Comparison of ENCODE assay signal across 16 cellular contexts in the genomic region with DNA sequence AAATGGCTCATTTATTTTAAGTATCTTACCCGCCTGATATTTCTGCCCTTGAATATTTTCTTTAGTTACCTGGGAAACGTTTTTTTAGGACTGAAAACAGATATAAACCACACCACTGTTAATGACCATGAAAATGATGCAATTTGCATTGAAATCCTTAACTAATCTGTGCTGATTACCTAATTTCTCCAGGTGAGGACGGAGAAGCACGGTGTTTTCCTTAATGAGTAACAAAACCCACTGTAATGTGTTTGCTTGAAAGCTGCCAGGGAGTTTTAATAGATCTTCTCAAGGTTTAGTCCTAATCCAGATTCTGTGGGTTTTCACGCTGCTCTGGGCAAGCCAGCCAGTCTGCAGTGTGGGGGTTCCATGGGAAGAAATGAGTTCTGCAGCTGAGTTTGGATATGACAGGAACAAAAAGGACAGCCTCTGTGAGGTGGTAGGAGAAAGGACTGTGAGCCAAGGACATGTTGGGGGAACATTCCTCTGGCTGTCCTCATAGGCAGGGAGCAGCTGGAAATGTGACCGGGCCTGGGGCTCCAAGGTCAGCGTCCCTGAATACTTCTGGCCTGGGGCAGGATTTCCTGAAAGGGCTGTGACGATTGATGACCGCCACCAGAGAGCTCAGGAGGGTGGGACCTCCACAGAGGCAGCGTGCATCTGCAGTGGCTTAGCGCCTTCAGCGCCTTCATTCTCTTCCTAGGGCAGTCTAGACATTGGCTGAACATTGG. TPM values are rescaled to one million over a fixed set of nuclear protein-coding genes. Genes with fewer than 3 reads are reported as not detected.
DNase-seq lines count a peak whose midpoint lies in the region; ATAC-seq and TF ChIP-seq lines count a peak whose summit lies in the region.
"Had no signal": no experiment of that assay in that cellular context is flagged by ENCODE, and none has a peak within 500 bp of the region (broad histone marks: within the 10 kb centered on the region; RNA-seq: fewer than 3 reads in every experiment).

No MANE protein-coding gene starts in this region.

- no peaks in the 10 kb centered on the region for H3K9me3 ChIP-seq in RWPE2 (ENCODE audit: severe bottlenecking)
- H3K9me3 ChIP-seq: BLaER1, spleen had no signal

- H3K4me3 ChIP-seq in RWPE2 (ENCODE audit: severe bottlenecking) = no peak overlapping the region
- H3K4me3 ChIP-seq: BLaER1, GM23248, lung, spleen had no signal

- no peaks in the 10 kb centered on the region for H3K27me3 ChIP-seq in RWPE2 (ENCODE audit: insufficient read depth, poor library complexity, severe bottlenecking)
- H3K27me3 ChIP-seq: BLaER1 had no signal

- H3K36me3 ChIP-seq in RWPE2 (ENCODE audit: low read depth) = peaks cover 39% of the 10 kb centered on the region
- H3K36me3 ChIP-seq: BLaER1, spleen had no signal

- peaks cover 73% of the 10 kb centered on the region for H3K4me1 ChIP-seq in RWPE2 (ENCODE audit: insufficient read depth, poor library complexity, severe bottlenecking)
- H3K4me1 ChIP-seq: BLaER1 had no signal

- H3K27ac Mint-ChIP-seq in type B pancreatic cell (peak overlapping the region; percentile 32), immature natural killer cell (no peak overlapping the region)
- H3K27ac Mint-ChIP-seq: naive thymus-derived CD8-positive, alpha-beta T cell had no signal

- H3K4me3 Mint-ChIP-seq in type B pancreatic cell = no peak overlapping the region
- no peak overlapping the region for H3K4me3 Mint-ChIP-seq in immature natural killer cell
- H3K4me3 Mint-ChIP-seq: naive thymus-derived CD8-positive, alpha-beta T cell had no signal

- no peak for DNase-seq in RWPE2 (ENCODE audit: low spot score)
- DNase-seq in glomerular visceral epithelial cell (ENCODE audit: extremely low spot score) = peak; percentile 68
- DNase-seq in left kidney (ENCODE audit: low read depth, low spot score) = peak; percentile 73
- DNase-seq in type B pancreatic cell (ENCODE audit: extremely low spot score, unreplicated experiment) = no peak
- no peak for DNase-seq in immature natural killer cell
- DNase-seq: activated gamma-delta T cell; DMS 273 treated with DMSO at 0.1 percent for 48 hours; GM23248; naive thymus-derived CD8-positive, alpha-beta T cell; NCI-H1417 treated with DMSO at 0.1 percent for 48 hours; NCI-H82; spleen had no signal

- TF ChIP-seq CTCF in RWPE2 (IDR thresholded peaks at IDR 0.05; ENCODE audit: poor library complexity, severe bottlenecking) (no peak), type B pancreatic cell (conservative IDR thresholded peaks at IDR 0.05) (no peak)

- ATAC-seq in RWPE2 (ENCODE audit: low read depth) = 0 out of 3 replicates have a peak, but pooled peaks have one; percentile 2
- no peak for ATAC-seq in GM21381 (IDR thresholded peaks at IDR 0.05; ENCODE audit: unreplicated experiment)
- ATAC-seq in GM21528 (IDR thresholded peaks at IDR 0.05; ENCODE audit: low FRiP score, unreplicated experiment) = no peak
- ATAC-seq: naive thymus-derived CD8-positive, alpha-beta T cell had no signal

- peak overlapping the region; percentile 96 for H3K27ac ChIP-seq in RWPE2 (ENCODE audit: poor library complexity, severe bottlenecking)
- H3K27ac ChIP-seq: BLaER1, GM23248 had no signal

- H3K9me3 Mint-ChIP-seq in type B pancreatic cell (no peaks in the 10 kb centered on the region), immature natural killer cell (no peaks in the 10 kb centered on the region)

- H3K27me3 Mint-ChIP-seq in type B pancreatic cell (no peaks in the 10 kb centered on the region), immature natural killer cell (ENCODE audit: low read depth in 3 of 3) (peaks cover 0 to 17% (median 4%) of the 10 kb centered on the region in 3 donors)

- H3K36me3 Mint-ChIP-seq in type B pancreatic cell (no peaks in the 10 kb centered on the region), immature natural killer cell (no peaks in the 10 kb centered on the region)
- H3K36me3 Mint-ChIP-seq: naive thymus-derived CD8-positive, alpha-beta T cell had no signal

- H3K4me1 Mint-ChIP-seq in type B pancreatic cell (ENCODE audit: unreplicated experiment) (peaks cover 26% of the 10 kb centered on the region), immature natural killer cell (no peaks in the 10 kb centered on the region)
- H3K4me1 Mint-ChIP-seq: naive thymus-derived CD8-positive, alpha-beta T cell had no signal

RNA-seq across cellular contexts. Expression of gene THSD4, which starts 18.6 kb away (rescaled TPM):
- total RNA-seq in type B pancreatic cell (ENCODE audit: low replicate concordance) = 23.1 and 43.3 TPM in 2 replicates
- not detected for polyA plus RNA-seq in immature natural killer cell
- total RNA-seq: naive thymus-derived CD8-positive, alpha-beta T cell had no signal
- polyA plus RNA-seq: naive thymus-derived CD8-positive, alpha-beta T cell had no signal

Comparison
In these comparisons a context has a peak if more than half of its experiments do, and no peak if none do; other contexts are left out.
1. DNase-seq: peak in glomerular visceral epithelial cell (single experiment) and left kidney (single experiment); none in RWPE2 (single experiment), type B pancreatic cell (single experiment) and immature natural killer cell (0 of 3).